In genomic region chr19:33064778-33065550, GRCh38 we compare ENCODE assay signal across 8 cellular contexts. TPM values are rescaled to one million over a fixed set of nuclear protein-coding genes. Genes with fewer than 3 reads are reported as not detected.
DNase-seq lines count a peak whose midpoint lies in the region; ATAC-seq and TF ChIP-seq lines count a peak whose summit lies in the region.

Gene RHPN2 (minus strand): TSS chr19:33064888. CDS start chr19:33064852, 36 bp downstream.

- H3K4me3 ChIP-seq in GM06990 (replicated peaks; ENCODE audit: low read depth, low read length) (peak within 1 kb of the TSS; percentile 56), HCT116 (replicated peaks in 1 of 2; ENCODE audit: low read depth in 1 of 2, low read length in 2 of 2) (peak within 1 kb of the TSS; percentile 85 to 89)

- DNase-seq in GM06990 (ENCODE audit: extremely low read depth, insufficient read length) (peak; percentile 73), HCT116 (ENCODE audit: low read depth, low spot score) (peak; percentile 59), NCI-H1694 (lab: John Stamatoyannopoulos, UW) (peak; percentile 25), cerebellar cortex (ENCODE audit: low spot score) (peak; percentile 50), left lobe of liver (ENCODE audit: low spot score) (peak; percentile 81)
- DNase-seq in stimulated activated CD4-positive, alpha-beta T cell treated with anti-CD3 and anti-CD28 coated beads, Interleukin-4, amount 100 ng/mL, for 24 hours: peak; percentile 62

- no TSS peak for BruUV-seq in HCT116 (replicated peaks; lab: Mats Ljungman, UMichigan)

- H2AFZ ChIP-seq in HCT116 (ENCODE audit: low read depth, low read length, poor library complexity, severe bottlenecking): no peak within 1 kb of the TSS

- H3K79me2 ChIP-seq in HCT116 (ENCODE audit: insufficient read depth, low read length): peaks cover 44% of the 10 kb centered on the region

- H3K27ac ChIP-seq in HCT116 (ENCODE audit: low read depth, low read length) (peak within 1 kb of the TSS; percentile 72), VCaP (peak within 1 kb of the TSS; percentile 90)

- H3K27me3 ChIP-seq in GM06990 (replicated peaks; ENCODE audit: control insufficient read depth, insufficient read depth, low read length) (no peaks in the 10 kb centered on the region; the same call in 1 of the 2 replicates), HCT116 (ENCODE audit: insufficient read depth, low read length) (no peaks in the 10 kb centered on the region)

- H3K9me3 ChIP-seq in HCT116 (ENCODE audit: control insufficient read depth in 1 of 2, insufficient read depth in 1 of 2, low read depth in 1 of 2, low read length in 2 of 2): no peaks in the 10 kb centered on the region

- no peaks in the 10 kb centered on the region for H3K9me2 ChIP-seq in HCT116 (ENCODE audit: insufficient read depth)

- peak within 1 kb of the TSS; percentile 91 for H3K9ac ChIP-seq in HCT116 (ENCODE audit: low read length)

- no peak for TF ChIP-seq RAD21 in HCT116 (IDR thresholded peaks at IDR 0.05; ENCODE audit: low read depth)

- peak; percentile 25 for TF ChIP-seq POLR2A in HCT116 (IDR thresholded peaks at IDR 0.05; ENCODE audit: borderline replicate concordance, extremely low read depth, insufficient read depth, insufficient read length)

- no peaks in the 10 kb centered on the region; the same call in 1 of the 2 replicates for H4K20me1 ChIP-seq in HCT116 (ENCODE audit: insufficient read depth)

- POLR2A ChIA-PET in HCT116 (lab: Charles Lee): interaction anchor here (0.6 to 1.7 kb wide), 5 partner anchors 13 to 205 kb away, joined by 3 to 8 read pairs (median 3); no protein-coding TSS in a partner anchor

- TF ChIP-seq CTCF in GM06990 (IDR thresholded peaks at IDR 0.05; ENCODE audit: insufficient read depth, low read length, poor library complexity, severe bottlenecking): no peak
- TF ChIP-seq CTCF in HCT116 (IDR thresholded peaks at IDR 0.05 in 2 of 3, conservative IDR thresholded peaks at IDR 0.05 in 1 of 3; ENCODE audit: borderline replicate concordance in 1 of 3, insufficient read depth in 1 of 3, low read depth in 2 of 3, low read length in 2 of 3): no peak
- TF ChIP-seq CTCF in VCaP (conservative IDR thresholded peaks at IDR 0.05): no peak

- peak within 1 kb of the TSS; percentile 95 for H3K4me2 ChIP-seq in HCT116 (ENCODE audit: low read length)

- H3K36me3 ChIP-seq in GM06990 (ENCODE audit: control insufficient read depth, insufficient read depth, low read length) (no peaks in the 10 kb centered on the region), HCT116 (ENCODE audit: control insufficient read depth in 1 of 2, insufficient read depth in 2 of 2, low read length in 2 of 2) (no peaks in the 10 kb centered on the region)

- peaks cover 27 to 49% of the 10 kb centered on the region in 2 experiments for H3K4me1 ChIP-seq in HCT116 (ENCODE audit: control insufficient read depth in 1 of 2, insufficient read depth in 2 of 2, low read length in 2 of 2)

- RAD21 ChIA-PET in HCT116 (lab: Charles Lee; ENCODE audit: low non-redundant PET in 1 of 2, low total read pairs in 2 of 2, uncharacterized antibody in 2 of 2, unreplicated experiment in 2 of 2): no interaction called here

- peak; percentile 87 for ATAC-seq in HCT116
- peak; percentile 92 for ATAC-seq in left lobe of liver
- no peak for ATAC-seq in HG03045 (IDR thresholded peaks at IDR 0.05; ENCODE audit: unreplicated experiment)

- intact Hi-C loops in HCT116 (cut with micrococcal nuclease): no loop called here

- CTCF ChIA-PET in HCT116 (lab: Charles Lee): no interaction called here

TF ChIP-seq in HCT116, 20 proteins besides CTCF, POLR2A, EP300 and RAD21:
- TF ChIP-seq CBX3 (IDR thresholded peaks at IDR 0.05; ENCODE audit: low read depth) (no peak), POLR2AphosphoS5 (IDR thresholded peaks at IDR 0.05; ENCODE audit: low read depth, low read length) (peak; percentile 92), EGR1 (IDR thresholded peaks at IDR 0.05; ENCODE audit: low read depth) (peak; percentile 47; the same call in 1 of the 2 replicates), SP1 (IDR thresholded peaks at IDR 0.05; ENCODE audit: low read depth) (peak; percentile 7; the same call in 1 of the 2 replicates)
TF ChIP-seq in HCT116: peak in this region for 3.

RNA-seq across cellular contexts. Expression of gene RHPN2, which starts in this region (rescaled TPM):
- 33.3 TPM for total RNA-seq in HCT116 (2021; ENCODE audit: unreplicated experiment)
- 38.8 and 41.5 TPM in 2 replicates for polyA plus RNA-seq in HCT116 (2012)
- total RNA-seq in left lobe of liver: 9.9 TPM

Comparison
In these comparisons a context has a peak if more than half of its experiments do, and no peak if none do; other contexts are left out.
1. DNase-seq: peak in every context shown above with its lines; median percentile 81 in left lobe of liver; 73 in GM06990; 62 in stimulated activated CD4-positive, alpha-beta T cell treated with anti-CD3 and anti-CD28 coated beads, Interleukin-4, amount 100 ng/mL, for 24 hours; 59 in HCT116; 50 in cerebellar cortex; 25 in NCI-H1694.